1 cellular context compared by ENCODE assay signal in the genomic region with DNA sequence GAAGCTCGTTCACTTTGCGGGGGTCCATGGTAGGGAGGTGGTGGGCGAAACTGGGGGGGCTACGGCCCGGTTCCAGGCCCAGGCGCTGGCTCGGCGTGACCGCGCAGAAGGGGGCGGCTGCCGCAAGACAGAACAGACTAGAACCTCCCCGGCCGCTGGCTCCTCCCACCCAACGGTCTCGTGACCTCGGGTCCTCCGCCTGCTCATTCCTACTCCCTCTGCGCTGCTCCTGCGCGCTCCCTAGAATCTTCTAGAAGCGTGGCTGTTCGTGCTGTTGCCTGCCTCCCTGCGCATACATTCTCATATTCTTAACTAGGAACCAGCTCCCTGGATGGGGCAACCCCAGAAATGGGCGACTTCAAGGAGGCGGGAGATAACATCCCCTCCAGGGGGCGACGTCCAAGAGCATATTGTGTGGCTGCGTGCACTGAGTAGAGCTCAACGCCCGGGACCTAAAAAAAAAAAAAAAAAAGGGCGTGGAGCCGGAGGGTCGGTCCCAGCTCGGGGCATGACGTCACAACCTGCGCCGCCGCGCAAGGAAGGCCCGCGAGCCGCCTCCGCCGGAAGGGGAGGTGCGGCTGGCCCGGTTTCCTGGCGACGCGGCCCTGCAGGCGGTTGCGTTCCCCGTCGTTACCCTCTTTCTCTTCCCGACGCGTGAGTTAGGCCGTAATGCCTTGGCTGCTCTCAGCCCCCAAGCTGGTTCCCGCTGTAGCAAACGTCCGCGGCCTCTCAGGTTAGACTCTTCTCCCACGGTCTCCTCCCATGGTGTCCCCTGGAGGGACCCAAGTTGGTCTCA.
TF ChIP-seq lines count a peak whose summit lies in the region.

ST13 (minus strand) TSS at position 127 of the 796 bp plus-strand sequence; CDS start at position 28, 99 bp downstream.
XPNPEP3 (plus strand) TSS at position 636 of the 796 bp plus-strand sequence; CDS start at position 670, 34 bp downstream.

TF ChIP-seq in HepG2, 621 proteins besides CTCF, POLR2A, EP300 and RAD21 (continued from another document and continues in another):
- TF ChIP-seq KDM5A (IDR thresholded peaks at IDR 0.05; ENCODE audit: borderline replicate concordance, low read length) (peak; percentile 55; the same call in 1 of the 2 replicates), ZSCAN5A (CRISPR knock-in tag; IDR thresholded peaks at IDR 0.05; ENCODE audit: borderline replicate concordance) (no peak; the same call in 1 of the 2 replicates), SRSF9 (IDR thresholded peaks at IDR 0.05; ENCODE audit: borderline replicate concordance, insufficient read depth, low read depth, low read length, poor library complexity, severe bottlenecking) (no peak), HES4 (CRISPR knock-in tag; IDR thresholded peaks at IDR 0.05; ENCODE audit: borderline replicate concordance) (peak; percentile 81; the same call in 1 of the 2 replicates), ZNF552 (CRISPR knock-in tag; IDR thresholded peaks at IDR 0.05; ENCODE audit: borderline replicate concordance) (no peak; the same call in 1 of the 2 replicates), ELF3 (CRISPR knock-in tag; IDR thresholded peaks at IDR 0.05) (peak; percentile 22; the same call in 1 of the 2 replicates), ZBTB38 (CRISPR knock-in tag; IDR thresholded peaks at IDR 0.05) (no peak; the same call in none of the 2 replicates), SMARCE1 (IDR thresholded peaks at IDR 0.05; ENCODE audit: borderline replicate concordance) (no peak), ZNF749 (CRISPR knock-in tag; IDR thresholded peaks at IDR 0.05; ENCODE audit: borderline replicate concordance) (peak; percentile 68; the same call in 1 of the 2 replicates), ZNF251 (CRISPR knock-in tag; IDR thresholded peaks at IDR 0.05) (peak; percentile 66; the same call in 1 of the 2 replicates), ZNF672 (CRISPR knock-in tag; IDR thresholded peaks at IDR 0.05) (no peak), THAP7 (CRISPR knock-in tag; IDR thresholded peaks at IDR 0.05) (peak; percentile 29), ZMYM3 (CRISPR knock-in tag; IDR thresholded peaks at IDR 0.05) (no peak), KDM1A (CRISPR knock-in tag; IDR thresholded peaks at IDR 0.05) (no peak), NFRKB (IDR thresholded peaks at IDR 0.05) (no peak), REXO4 (CRISPR knock-in tag; IDR thresholded peaks at IDR 0.05; ENCODE audit: borderline replicate concordance) (peak; percentile 57; the same call in 1 of the 2 replicates), YY1 (IDR thresholded peaks at IDR 0.05; ENCODE audit: insufficient read depth, insufficient replicate concordance, low read depth, low read length) (peak; percentile 27), XBP1 (CRISPR knock-in tag; IDR thresholded peaks at IDR 0.05) (no peak), ZNF484 (CRISPR knock-in tag; IDR thresholded peaks at IDR 0.05; ENCODE audit: borderline replicate concordance, low read depth) (peak; percentile 88; the same call in 1 of the 2 replicates), TAF1 (CRISPR knock-in tag; IDR thresholded peaks at IDR 0.05) (peak; percentile 83), ZSCAN21 (CRISPR knock-in tag; IDR thresholded peaks at IDR 0.05; ENCODE audit: borderline replicate concordance) (peak; percentile 82), KLF12 (CRISPR knock-in tag; IDR thresholded peaks at IDR 0.05; ENCODE audit: borderline replicate concordance) (no peak; the same call in 1 of the 2 replicates), BATF2 (CRISPR knock-in tag; IDR thresholded peaks at IDR 0.05) (0 out of 2 replicates have a peak, but pooled peaks have one; percentile 37), ZNF143 (CRISPR knock-in tag; IDR thresholded peaks at IDR 0.05) (no peak), SRSF1 (optimal IDR thresholded peaks at IDR 0.05; ENCODE audit: low read depth, low read length) (peak; percentile 84), AHDC1 (CRISPR knock-in tag; IDR thresholded peaks at IDR 0.05; ENCODE audit: borderline replicate concordance) (peak; percentile 24), THAP11 (CRISPR knock-in tag; IDR thresholded peaks at IDR 0.05) (peak; percentile 94), NFYC (CRISPR knock-in tag; IDR thresholded peaks at IDR 0.05) (no peak; the same call in 1 of the 2 replicates), ZNF562 (CRISPR knock-in tag; IDR thresholded peaks at IDR 0.05; ENCODE audit: borderline replicate concordance) (no peak), CAMTA2 (CRISPR knock-in tag; IDR thresholded peaks at IDR 0.05; ENCODE audit: borderline replicate concordance) (no peak), REL (CRISPR knock-in tag; conservative IDR thresholded peaks at IDR 0.05) (no peak; the same call in 1 of the 2 replicates), MED8 (CRISPR knock-in tag; IDR thresholded peaks at IDR 0.05; ENCODE audit: insufficient replicate concordance) (no peak), ZSCAN25 (CRISPR knock-in tag; IDR thresholded peaks at IDR 0.05) (peak; percentile 65; the same call in 1 of the 2 replicates), GATA4 (IDR thresholded peaks at IDR 0.05; ENCODE audit: borderline replicate concordance, low read depth) (peak; percentile 31; the same call in 1 of the 2 replicates), KAT7 (CRISPR knock-in tag; IDR thresholded peaks at IDR 0.05; ENCODE audit: borderline replicate concordance) (peak; percentile 82; the same call in 1 of the 2 replicates), ZNF639 (CRISPR knock-in tag; conservative IDR thresholded peaks at IDR 0.05) (no peak; the same call in 1 of the 2 replicates), ZNF44 (CRISPR knock-in tag; IDR thresholded peaks at IDR 0.05) (peak; percentile 88; the same call in 1 of the 2 replicates), CHD4 (IDR thresholded peaks at IDR 0.05; ENCODE audit: borderline replicate concordance, low read length) (peak; percentile 37; the same call in 1 of the 2 replicates)
- TF ChIP-seq, protein P1, sequence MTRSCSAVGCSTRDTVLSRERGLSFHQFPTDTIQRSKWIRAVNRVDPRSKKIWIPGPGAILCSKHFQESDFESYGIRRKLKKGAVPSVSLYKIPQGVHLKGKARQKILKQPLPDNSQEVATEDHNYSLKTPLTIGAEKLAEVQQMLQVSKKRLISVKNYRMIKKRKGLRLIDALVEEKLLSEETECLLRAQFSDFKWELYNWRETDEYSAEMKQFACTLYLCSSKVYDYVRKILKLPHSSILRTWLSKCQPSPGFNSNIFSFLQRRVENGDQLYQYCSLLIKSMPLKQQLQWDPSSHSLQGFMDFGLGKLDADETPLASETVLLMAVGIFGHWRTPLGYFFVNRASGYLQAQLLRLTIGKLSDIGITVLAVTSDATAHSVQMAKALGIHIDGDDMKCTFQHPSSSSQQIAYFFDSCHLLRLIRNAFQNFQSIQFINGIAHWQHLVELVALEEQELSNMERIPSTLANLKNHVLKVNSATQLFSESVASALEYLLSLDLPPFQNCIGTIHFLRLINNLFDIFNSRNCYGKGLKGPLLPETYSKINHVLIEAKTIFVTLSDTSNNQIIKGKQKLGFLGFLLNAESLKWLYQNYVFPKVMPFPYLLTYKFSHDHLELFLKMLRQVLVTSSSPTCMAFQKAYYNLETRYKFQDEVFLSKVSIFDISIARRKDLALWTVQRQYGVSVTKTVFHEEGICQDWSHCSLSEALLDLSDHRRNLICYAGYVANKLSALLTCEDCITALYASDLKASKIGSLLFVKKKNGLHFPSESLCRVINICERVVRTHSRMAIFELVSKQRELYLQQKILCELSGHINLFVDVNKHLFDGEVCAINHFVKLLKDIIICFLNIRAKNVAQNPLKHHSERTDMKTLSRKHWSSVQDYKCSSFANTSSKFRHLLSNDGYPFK (CRISPR knock-in tag; IDR thresholded peaks at IDR 0.05; ENCODE audit: borderline replicate concordance): peak; percentile 90; the same call in 1 of the 2 replicates
- TF ChIP-seq, protein P2, sequence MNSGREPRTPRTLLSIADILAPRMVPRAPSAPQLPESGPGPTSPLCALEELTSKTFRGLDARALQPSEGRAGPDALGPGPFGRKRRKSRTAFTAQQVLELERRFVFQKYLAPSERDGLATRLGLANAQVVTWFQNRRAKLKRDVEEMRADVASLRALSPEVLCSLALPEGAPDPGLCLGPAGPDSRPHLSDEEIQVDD (CRISPR knock-in tag; IDR thresholded peaks at IDR 0.05; ENCODE audit: borderline replicate concordance): no peak
